9 cellular contexts compared by ENCODE assay signal in the genomic region with DNA sequence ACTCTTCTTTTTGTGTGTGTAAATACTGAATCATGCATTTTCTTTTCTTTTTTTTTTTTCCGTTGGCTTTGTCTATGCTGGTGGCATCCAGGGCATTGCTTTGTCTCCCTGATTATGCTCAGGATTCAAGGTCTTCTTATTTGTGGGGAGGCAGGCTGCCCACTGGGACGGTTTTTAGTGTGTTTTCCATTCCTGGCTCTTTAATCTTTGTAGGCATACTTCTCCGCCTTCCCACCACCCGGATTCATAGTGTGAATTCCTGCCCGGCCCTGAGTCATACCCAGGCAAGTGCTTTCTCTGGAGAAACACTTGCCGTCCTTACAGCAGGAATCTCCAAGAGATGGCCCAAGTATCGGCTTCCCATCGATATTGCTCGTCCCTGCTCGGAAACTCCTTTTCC. TPM values are rescaled to one million over a fixed set of nuclear protein-coding genes. Genes with fewer than 3 reads are reported as not detected.
DNase-seq lines count a peak whose midpoint lies in the region; ATAC-seq and TF ChIP-seq lines count a peak whose summit lies in the region.
"Had no signal": no experiment of that assay in that cellular context is flagged by ENCODE, and none has a peak within 500 bp of the region (broad histone marks: within the 10 kb centered on the region; RNA-seq: fewer than 3 reads in every experiment).

No MANE protein-coding gene starts in this region.

- no peaks in the 10 kb centered on the region for H3K9me3 ChIP-seq in HCT116 (ENCODE audit: control insufficient read depth in 1 of 2, insufficient read depth in 1 of 2, low read depth in 1 of 2, low read length in 2 of 2)

- no peak overlapping the region for H2AFZ ChIP-seq in HCT116 (ENCODE audit: low read depth, low read length, poor library complexity, severe bottlenecking)

- POLR2A ChIA-PET in HCT116 (lab: Charles Lee) = no interaction called here

- no peak for TF ChIP-seq POLR2A in HCT116 (IDR thresholded peaks at IDR 0.05; ENCODE audit: borderline replicate concordance, extremely low read depth, insufficient read depth, insufficient read length)

- peak overlapping the region in 1 of 2 experiments; percentile 34; a peak in 1 of 4 replicates for H3K4me3 ChIP-seq in HCT116 (replicated peaks in 1 of 2; ENCODE audit: low read depth in 1 of 2, low read length in 2 of 2)
- peak overlapping the region; percentile 14; the same call in 1 of the 2 replicates for H3K4me3 ChIP-seq in WI38 (ENCODE audit: low read depth, low read length)
- no peak overlapping the region for H3K4me3 ChIP-seq in fibroblast of the aortic adventitia (ENCODE audit: low read depth, low read length)

- H3K4me1 Mint-ChIP-seq in stimulated activated naive B cell treated with anti-CD40 and anti-IgM and Interleukin-4, amounts not matched to agents 10 μg/mL and 1 μg/mL and 100 μg/mL, for 72 hours = peaks cover 26 to 41% of the 10 kb centered on the region in 2 donors

- peaks cover 34 to 45% of the 10 kb centered on the region in 2 donors for H3K36me3 Mint-ChIP-seq in stimulated activated naive B cell treated with anti-CD40 and anti-IgM and Interleukin-4, amounts not matched to agents 10 μg/mL and 1 μg/mL and 100 μg/mL, for 72 hours

- H3K4me3 Mint-ChIP-seq in stimulated activated naive B cell treated with anti-CD40 and anti-IgM and Interleukin-4, amounts not matched to agents 10 μg/mL and 1 μg/mL and 100 μg/mL, for 72 hours = no peak overlapping the region

- RAD21 ChIA-PET in HCT116 (lab: Charles Lee; ENCODE audit: low non-redundant PET in 1 of 2, low total read pairs in 2 of 2, uncharacterized antibody in 2 of 2, unreplicated experiment in 2 of 2) = no interaction called here

- CTCF ChIA-PET in HCT116 (lab: Charles Lee) = no interaction called here

- peaks cover 28 to 49% of the 10 kb centered on the region in 2 experiments for H3K36me3 ChIP-seq in HCT116 (ENCODE audit: control insufficient read depth in 1 of 2, insufficient read depth in 2 of 2, low read length in 2 of 2)

- no peaks in the 10 kb centered on the region for H3K27me3 Mint-ChIP-seq in stimulated activated naive B cell treated with anti-CD40 and anti-IgM and Interleukin-4, amounts not matched to agents 10 μg/mL and 1 μg/mL and 100 μg/mL, for 72 hours

- H3K27ac Mint-ChIP-seq in stimulated activated naive B cell treated with anti-CD40 and anti-IgM and Interleukin-4, amounts not matched to agents 10 μg/mL and 1 μg/mL and 100 μg/mL, for 72 hours = peak overlapping the region; percentile 11

- no peaks in the 10 kb centered on the region for H3K27me3 ChIP-seq in HCT116 (ENCODE audit: insufficient read depth, low read length)

- peak overlapping the region; percentile 79 for H3K4me2 ChIP-seq in HCT116 (ENCODE audit: low read length)

- TF ChIP-seq CTCF in HCT116 (IDR thresholded peaks at IDR 0.05 in 2 of 3, conservative IDR thresholded peaks at IDR 0.05 in 1 of 3; ENCODE audit: borderline replicate concordance in 1 of 3, insufficient read depth in 1 of 3, low read depth in 2 of 3, low read length in 2 of 3) (no peak), WI38 (IDR thresholded peaks at IDR 0.05; ENCODE audit: low read depth, low read length) (no peak), fibroblast of the aortic adventitia (IDR thresholded peaks at IDR 0.05; ENCODE audit: insufficient read depth, low read length) (no peak)

- no peaks in the 10 kb centered on the region for H3K9me2 ChIP-seq in HCT116 (ENCODE audit: insufficient read depth)

- no peaks in the 10 kb centered on the region for H3K9me3 Mint-ChIP-seq in stimulated activated naive B cell treated with anti-CD40 and anti-IgM and Interleukin-4, amounts not matched to agents 10 μg/mL and 1 μg/mL and 100 μg/mL, for 72 hours

- peak overlapping the region; percentile 63; the same call in 1 of the 2 replicates for H3K27ac ChIP-seq in HCT116 (ENCODE audit: low read depth, low read length)

- H3K4me1 ChIP-seq in HCT116 (ENCODE audit: control insufficient read depth in 1 of 2, insufficient read depth in 2 of 2, low read length in 2 of 2) = peaks cover 32 to 55% of the 10 kb centered on the region in 2 experiments

- ATAC-seq in HCT116 = peak; percentile 31; the same call in 1 of the 2 replicates
- ATAC-seq in stimulated activated naive B cell treated with anti-CD40 and anti-IgM and Interleukin-4, amounts not matched to agents 10 μg/mL and 1 μg/mL and 100 μg/mL, for 72 hours (replicated peaks) = no peak

- DNase-seq in HCT116 (ENCODE audit: low read depth, low spot score) (no peak), fibroblast of the aortic adventitia (ENCODE audit: low read depth) (peak; percentile 51), GF-D8 (lab: John Stamatoyannopoulos, UW) (no peak), cerebellum (ENCODE audit: low spot score) (no peak), SK-N-DZ (ENCODE audit: low spot score) (no peak)
- no peak for DNase-seq in stimulated activated naive B cell treated with anti-CD40 and anti-IgM and Interleukin-4, amounts not matched to agents 10 μg/mL and 1 μg/mL and 100 μg/mL, for 72 hours
- DNase-seq: foreskin melanocyte, NCI-H2081 treated with DMSO at 0.1 percent for 48 hours had no signal

- H3K9ac ChIP-seq in HCT116 (ENCODE audit: low read length) = peak overlapping the region; percentile 54

- intact Hi-C loops in HCT116 (cut with micrococcal nuclease) = no loop called here

- H3K79me2 ChIP-seq in HCT116 (ENCODE audit: insufficient read depth, low read length) = peaks cover 70% of the 10 kb centered on the region

- BruUV-seq in HCT116 (replicated peaks; lab: Mats Ljungman, UMichigan) = no TSS peak

- no peaks in the 10 kb centered on the region; the same call in 1 of the 2 replicates for H4K20me1 ChIP-seq in HCT116 (ENCODE audit: insufficient read depth)

- TF ChIP-seq RAD21 in HCT116 (IDR thresholded peaks at IDR 0.05; ENCODE audit: low read depth) = no peak

TF ChIP-seq in HCT116, 20 proteins besides CTCF, POLR2A, EP300 and RAD21:
- TF ChIP-seq FOSL1 (IDR thresholded peaks at IDR 0.05; ENCODE audit: low read depth) = peak; percentile 28; the same call in 1 of the 2 replicates
- no peak for TF ChIP-seq POLR2AphosphoS5 (IDR thresholded peaks at IDR 0.05; ENCODE audit: low read depth, low read length)

RNA-seq across cellular contexts. Expression of gene ZNF655, which starts 5.2 kb away (rescaled TPM):
- 45.0 TPM for total RNA-seq in HCT116 (2021; ENCODE audit: unreplicated experiment)
- polyA plus RNA-seq in HCT116 (2012) = 32.8 and 37.3 TPM in 2 replicates
- total RNA-seq in fibroblast of the aortic adventitia (ENCODE audit: low replicate concordance) = 54.2 and 76.0 TPM in 2 replicates
- total RNA-seq in cerebellum = 127 TPM
- polyA plus RNA-seq in SK-N-DZ (2014; cell fraction: cytosol; rRNA removed) = 54.5 and 66.1 TPM in 2 replicates
- 47.6 and 76.7 TPM in 2 replicates for polyA plus RNA-seq in SK-N-DZ (2014; cell fraction: nucleus; rRNA removed)

RNA-seq across cellular contexts. Expression of gene FAM200A, which starts 11.7 kb away (rescaled TPM):
- total RNA-seq in HCT116 (2021; ENCODE audit: unreplicated experiment) = 4.7 TPM
- polyA plus RNA-seq in HCT116 (2012) = 1.8 and 2.9 TPM in 2 replicates
- total RNA-seq in fibroblast of the aortic adventitia (ENCODE audit: low replicate concordance) = 5.9 and 8.9 TPM in 2 replicates
- 14.3 TPM for total RNA-seq in cerebellum
- 15.0 and 19.9 TPM in 2 replicates for polyA plus RNA-seq in SK-N-DZ (2014; cell fraction: cytosol; rRNA removed)
- 4.9 and 5.4 TPM in 2 replicates for polyA plus RNA-seq in SK-N-DZ (2014; cell fraction: nucleus; rRNA removed)

RNA-seq across cellular contexts. Expression of gene TMEM225B, which starts 34.4 kb away (rescaled TPM):
- total RNA-seq in HCT116 (2021; ENCODE audit: unreplicated experiment) = 3.1 TPM
- polyA plus RNA-seq in HCT116 (2012) = 2.0 and 2.6 TPM in 2 replicates
- total RNA-seq in fibroblast of the aortic adventitia (ENCODE audit: low replicate concordance) = 0.54 TPM in 1 of 2 replicates, not detected in the other
- total RNA-seq in cerebellum = 0.27 TPM
- 0.18 and 2.8 TPM in 2 replicates for polyA plus RNA-seq in SK-N-DZ (2014; cell fraction: cytosol; rRNA removed)
- 0.57 TPM in 1 of 2 replicates, not detected in the other for polyA plus RNA-seq in SK-N-DZ (2014; cell fraction: nucleus; rRNA removed)

RNA-seq across cellular contexts. Expression of gene ZSCAN25, which starts 53.1 kb away (rescaled TPM):
- total RNA-seq in HCT116 (2021; ENCODE audit: unreplicated experiment) (14.0 TPM), fibroblast of the aortic adventitia (ENCODE audit: low replicate concordance) (8.1 and 22.0 TPM in 2 replicates), cerebellum (20.9 TPM)
- polyA plus RNA-seq in HCT116 (2012) = 5.4 and 5.8 TPM in 2 replicates
- polyA plus RNA-seq in SK-N-DZ (2014; cell fraction: cytosol; rRNA removed) = 11.7 and 16.3 TPM in 2 replicates
- 16.5 and 21.4 TPM in 2 replicates for polyA plus RNA-seq in SK-N-DZ (2014; cell fraction: nucleus; rRNA removed)

RNA-seq across cellular contexts. Expression of gene ZKSCAN5, which starts 59.2 kb away (rescaled TPM):
- total RNA-seq in HCT116 (2021; ENCODE audit: unreplicated experiment) = 10.2 TPM
- polyA plus RNA-seq in HCT116 (2012) = 6.0 and 7.0 TPM in 2 replicates
- total RNA-seq in fibroblast of the aortic adventitia (ENCODE audit: low replicate concordance) = 9.1 and 11.8 TPM in 2 replicates
- total RNA-seq in cerebellum = 16.7 TPM
- polyA plus RNA-seq in SK-N-DZ (2014; cell fraction: cytosol; rRNA removed) = 13.8 and 15.4 TPM in 2 replicates
- 12.2 TPM in 2 replicates for polyA plus RNA-seq in SK-N-DZ (2014; cell fraction: nucleus; rRNA removed)
